ENCODE assay signal across 7 cellular contexts in genomic region chr9:62800451-62801371, GRCh38.
A peak's percentile ranks its signal among the peaks of the same experiment; 100 is the strongest.
DNase-seq lines count a peak whose midpoint lies in the region; ATAC-seq and TF ChIP-seq lines count a peak whose summit lies in the region.
"Not testable (repeated sequence)": the region's sequence is repeated elsewhere in the genome, so short reads cannot be mapped to it uniquely, and the experiment has no call there.

No MANE protein-coding gene starts in this region.

- intact Hi-C loops in sciatic nerve (cut with DNase I) = not testable (repeated sequence)

- in situ Hi-C loops in GM13977 (cut with MboI; ENCODE audit: low pct_unique_long_range_greater_than_20kb, low sequenced_read_pairs, unreplicated experiment); astrocyte of the spinal cord (cut with HindIII; ENCODE audit: low sequenced_read_pairs): not testable (repeated sequence)

- peak overlapping the region; percentile 61 for H3K4me3 ChIP-seq in astrocyte of the spinal cord (ENCODE audit: low read depth, low read length)

- DNase-seq in GM13977 (ENCODE audit: low spot score) (peak; percentile 6), astrocyte of the spinal cord (ENCODE audit: low read depth, low spot score) (peak; percentile 44), globus pallidus (ENCODE audit: low spot score) (peak; percentile 47), lung microvascular endothelial cell (ENCODE audit: low read depth in 2 of 2) (peak; percentile 29)
- DNase-seq in activated CD4-positive, alpha-beta T cell treated with anti-CD3 and anti-CD28 coated beads for 48 hours = peak; percentile 38
- not testable (repeated sequence) for DNase-seq in sciatic nerve (ENCODE audit: low spot score)

- TF ChIP-seq CTCF in GM13977 (IDR thresholded peaks at IDR 0.05; ENCODE audit: extremely low read depth, insufficient read depth, missing control alignments); astrocyte of the spinal cord (IDR thresholded peaks at IDR 0.05; ENCODE audit: low read depth, low read length): not testable (repeated sequence)

- peak; percentile 22 for ATAC-seq in HG03460 (IDR thresholded peaks at IDR 0.05; ENCODE audit: unreplicated experiment)
- ATAC-seq in sciatic nerve = peak; percentile 62
